In genomic region chr5:163460562-163461176, GRCh38 we compare ENCODE assay signal across 8 cellular contexts. TPM values are rescaled to one million over a fixed set of nuclear protein-coding genes. Genes with fewer than 3 reads are reported as not detected.
DNase-seq lines count a peak whose midpoint lies in the region; ATAC-seq lines count a peak whose summit lies in the region.

TSS of gene HMMR (plus strand) at chr5:163460632. CDS start at chr5:163460693, 61 bp downstream.

- CTCF ChIA-PET in activated naive CD4-positive, alpha-beta T cell treated with anti-CD3 and anti-CD28 coated beads, Interleukin-2, amount 10 ng/mL, durations not matched to agents 7 days and 5 days (lab: Charles Lee) = interaction anchor here (0.9 to 2.0 kb wide), 6 partner anchors 12 to 52 kb away, joined by 3 to 6 read pairs (median 4); partner anchors contain the start of gene MAT2B
- CTCF ChIA-PET in activated CD8-positive, alpha-beta T cell treated with anti-CD3 and anti-CD28 coated beads, Interleukin-2, amount 10 ng/mL, durations not matched to agents 7 days and 5 days (lab: Charles Lee) = interaction anchor here (0.8 to 4.4 kb wide), 8 partner anchors 14 to 52 kb away, joined by 3 to 25 read pairs (median 12); partner anchors contain the start of genes CCNG1 and MAT2B

- no peaks in the 10 kb centered on the region for H3K9me3 ChIP-seq in iPS-15b (ENCODE audit: control insufficient read depth, insufficient read depth, low read length)
- no peaks in the 10 kb centered on the region for H3K9me3 ChIP-seq in stomach smooth muscle (ENCODE audit: control insufficient read depth in 2 of 2, low read length in 2 of 2)

- H3K27me3 ChIP-seq in iPS-15b (ENCODE audit: control insufficient read depth, insufficient read depth, low read length) (no peaks in the 10 kb centered on the region), stomach smooth muscle (ENCODE audit: control insufficient read depth in 1 of 2, insufficient read depth in 2 of 2, low read length in 2 of 2) (no peaks in the 10 kb centered on the region)

- peak within 1 kb of the TSS; percentile 100 for H3K27ac Mint-ChIP-seq in activated naive CD4-positive, alpha-beta T cell treated with anti-CD3 and anti-CD28 coated beads, Interleukin-2, amount 10 ng/mL, durations not matched to agents 7 days and 5 days
- peak within 1 kb of the TSS; percentile 100 for H3K27ac Mint-ChIP-seq in activated CD8-positive, alpha-beta T cell treated with anti-CD3 and anti-CD28 coated beads, Interleukin-2, amount 10 ng/mL, durations not matched to agents 7 days and 5 days

- H3K27me3 Mint-ChIP-seq in activated naive CD4-positive, alpha-beta T cell treated with anti-CD3 and anti-CD28 coated beads, Interleukin-2, amount 10 ng/mL, durations not matched to agents 7 days and 5 days = peaks cover 6% of the 10 kb centered on the region
- H3K27me3 Mint-ChIP-seq in activated CD8-positive, alpha-beta T cell treated with anti-CD3 and anti-CD28 coated beads, Interleukin-2, amount 10 ng/mL, durations not matched to agents 7 days and 5 days (ENCODE audit: low read depth) = no peaks in the 10 kb centered on the region

- H3K4me1 ChIP-seq in iPS-15b (ENCODE audit: control insufficient read depth, insufficient read depth, low read length) = no peaks in the 10 kb centered on the region
- peaks cover 7% of the 10 kb centered on the region for H3K4me1 ChIP-seq in stomach smooth muscle (ENCODE audit: control insufficient read depth, insufficient read depth, low read length)

- H3K9me3 Mint-ChIP-seq in activated naive CD4-positive, alpha-beta T cell treated with anti-CD3 and anti-CD28 coated beads, Interleukin-2, amount 10 ng/mL, durations not matched to agents 7 days and 5 days = no peaks in the 10 kb centered on the region
- H3K9me3 Mint-ChIP-seq in activated CD8-positive, alpha-beta T cell treated with anti-CD3 and anti-CD28 coated beads, Interleukin-2, amount 10 ng/mL, durations not matched to agents 7 days and 5 days (ENCODE audit: insufficient read depth) = no peaks in the 10 kb centered on the region

- H3K4me1 Mint-ChIP-seq in activated naive CD4-positive, alpha-beta T cell treated with anti-CD3 and anti-CD28 coated beads, Interleukin-2, amount 10 ng/mL, durations not matched to agents 7 days and 5 days = peaks cover 52% of the 10 kb centered on the region
- peaks cover 42% of the 10 kb centered on the region for H3K4me1 Mint-ChIP-seq in activated CD8-positive, alpha-beta T cell treated with anti-CD3 and anti-CD28 coated beads, Interleukin-2, amount 10 ng/mL, durations not matched to agents 7 days and 5 days (ENCODE audit: low read depth)

- H3K9ac ChIP-seq in iPS-15b (ENCODE audit: low read depth, low read length) (peak within 1 kb of the TSS; percentile 95), stomach smooth muscle (ENCODE audit: low read length in 2 of 2) (peak within 1 kb of the TSS; percentile 86 to 95)

- peaks cover 41% of the 10 kb centered on the region for H3K36me3 Mint-ChIP-seq in activated naive CD4-positive, alpha-beta T cell treated with anti-CD3 and anti-CD28 coated beads, Interleukin-2, amount 10 ng/mL, durations not matched to agents 7 days and 5 days
- peaks cover 47% of the 10 kb centered on the region for H3K36me3 Mint-ChIP-seq in activated CD8-positive, alpha-beta T cell treated with anti-CD3 and anti-CD28 coated beads, Interleukin-2, amount 10 ng/mL, durations not matched to agents 7 days and 5 days (ENCODE audit: low read depth)

- POLR2A ChIA-PET in activated CD8-positive, alpha-beta T cell treated with anti-CD3 and anti-CD28 coated beads, Interleukin-2, amount 10 ng/mL, durations not matched to agents 7 days and 5 days (lab: Charles Lee) = interaction anchor here (1.0 to 7.9 kb wide), 13 partner anchors 8 to 55 kb away, joined by 3 to 185 read pairs (median 15); partner anchors contain the start of genes CCNG1 and MAT2B

- H3K27ac ChIP-seq in stomach smooth muscle (ENCODE audit: low read length) = peak within 1 kb of the TSS; percentile 86

- peak within 1 kb of the TSS; percentile 93 for H3K4me3 Mint-ChIP-seq in activated naive CD4-positive, alpha-beta T cell treated with anti-CD3 and anti-CD28 coated beads, Interleukin-2, amount 10 ng/mL, durations not matched to agents 7 days and 5 days
- peak within 1 kb of the TSS; percentile 96 for H3K4me3 Mint-ChIP-seq in activated CD8-positive, alpha-beta T cell treated with anti-CD3 and anti-CD28 coated beads, Interleukin-2, amount 10 ng/mL, durations not matched to agents 7 days and 5 days

- DNase-seq in activated naive CD4-positive, alpha-beta T cell treated with anti-CD3 and anti-CD28 coated beads, Interleukin-2, amount 10 ng/mL, durations not matched to agents 7 days and 5 days = no peak
- DNase-seq in activated naive CD4-positive, alpha-beta T cell (lab: John Stamatoyannopoulos, UW) = no peak
- peak; percentile 50 for DNase-seq in M059J (ENCODE audit: low read depth)
- no peak for DNase-seq in activated CD8-positive, alpha-beta T cell treated with anti-CD3 and anti-CD28 coated beads, Interleukin-2, amount 10 ng/mL, durations not matched to agents 7 days and 5 days
- DNase-seq in stimulated activated naive CD4-positive, alpha-beta T cell (lab: John Stamatoyannopoulos, UW) = no peak

- no peak for ATAC-seq in activated CD8-positive, alpha-beta T cell treated with anti-CD3 and anti-CD28 coated beads, Interleukin-2, amount 10 ng/mL, durations not matched to agents 7 days and 5 days
- ATAC-seq in GM18858 (IDR thresholded peaks at IDR 0.05; ENCODE audit: unreplicated experiment) = no peak

- H3K4me3 ChIP-seq in iPS-15b (ENCODE audit: low read depth, low read length) (peak within 1 kb of the TSS; percentile 99), stomach smooth muscle (ENCODE audit: low read length in 2 of 2) (peak within 1 kb of the TSS; percentile 89 to 97)

- H3K36me3 ChIP-seq in iPS-15b (ENCODE audit: control insufficient read depth, insufficient read depth, low read length) = no peaks in the 10 kb centered on the region
- no peaks in the 10 kb centered on the region for H3K36me3 ChIP-seq in stomach smooth muscle (ENCODE audit: control insufficient read depth in 2 of 2, insufficient read depth in 2 of 2, low read length in 2 of 2)

RNA-seq across cellular contexts. Expression of gene HMMR, which starts in this region (rescaled TPM):
- total RNA-seq in M059J (2014; rRNA removed; shearing (Covaris generic)) = 57.0 and 74.7 TPM in 2 replicates
- 10 to 100 TPM; 85.8 to 87.7 TPM for total RNA-seq in activated CD8-positive, alpha-beta T cell treated with anti-CD3 and anti-CD28 coated beads, Interleukin-2, amount 10 ng/mL, durations not matched to agents 7 days and 5 days
